18 cellular contexts compared by ENCODE assay signal in genomic region chr3:53703630-53704362, GRCh38.
A peak's percentile ranks its signal among the peaks of the same experiment; 100 is the strongest.
DNase-seq lines count a peak whose midpoint lies in the region; ATAC-seq and TF ChIP-seq lines count a peak whose summit lies in the region.
"Had no signal": no experiment of that assay in that cellular context is flagged by ENCODE, and none has a peak within 500 bp of the region (broad histone marks: within the 10 kb centered on the region; RNA-seq: fewer than 3 reads in every experiment).

No MANE protein-coding gene starts in this region.

- H3K4me3 Mint-ChIP-seq in type B pancreatic cell = no peak overlapping the region
- H3K4me3 Mint-ChIP-seq in CD8-positive, alpha-beta memory T cell = no peak overlapping the region
- H3K4me3 Mint-ChIP-seq: activated naive CD8-positive, alpha-beta T cell treated with anti-CD3 and anti-CD28 coated beads, Interleukin-2, amount 50 U/mL, for 24 hours had no signal

- H3K27ac Mint-ChIP-seq in type B pancreatic cell = no peak overlapping the region
- no peak overlapping the region for H3K27ac Mint-ChIP-seq in CD8-positive, alpha-beta memory T cell
- H3K27ac Mint-ChIP-seq: activated naive CD8-positive, alpha-beta T cell treated with anti-CD3 and anti-CD28 coated beads, Interleukin-2, amount 50 U/mL, for 24 hours had no signal

- no peaks in the 10 kb centered on the region for H3K9me3 ChIP-seq in OCI-LY3 (ENCODE audit: insufficient read depth, low read length)
- no peaks in the 10 kb centered on the region for H3K9me3 ChIP-seq in right atrium auricular region
- no peaks in the 10 kb centered on the region for H3K9me3 ChIP-seq in CD8-positive, alpha-beta memory T cell (ENCODE audit: low read length)

- no peaks in the 10 kb centered on the region for H4K20me1 ChIP-seq in OCI-LY3 (ENCODE audit: insufficient read depth, low read length)

- no peak overlapping the region for H3K4me3 ChIP-seq in OCI-LY3 (ENCODE audit: low read length)
- no peak overlapping the region for H3K4me3 ChIP-seq in right atrium auricular region
- no peak overlapping the region for H3K4me3 ChIP-seq in CD8-positive, alpha-beta memory T cell (ENCODE audit: low read length)
- H3K4me3 ChIP-seq: K562 had no signal

- H3K36me3 ChIP-seq in OCI-LY3 (replicated peaks; ENCODE audit: low read depth, low read length) = no peaks in the 10 kb centered on the region
- no peaks in the 10 kb centered on the region for H3K36me3 ChIP-seq in right atrium auricular region
- H3K36me3 ChIP-seq in CD8-positive, alpha-beta memory T cell (ENCODE audit: insufficient read depth, low read length) = no peaks in the 10 kb centered on the region

- POLR2A ChIA-PET in CD8-positive, alpha-beta memory T cell (lab: Charles Lee) = no interaction called here

- H3K27me3 Mint-ChIP-seq in type B pancreatic cell = no peaks in the 10 kb centered on the region
- peaks cover 7 to 11% of the 10 kb centered on the region in 2 donors for H3K27me3 Mint-ChIP-seq in CD8-positive, alpha-beta memory T cell

- no peaks in the 10 kb centered on the region for H3K9me3 Mint-ChIP-seq in type B pancreatic cell
- no peaks in the 10 kb centered on the region for H3K9me3 Mint-ChIP-seq in CD8-positive, alpha-beta memory T cell
- H3K9me3 Mint-ChIP-seq: activated naive CD8-positive, alpha-beta T cell treated with anti-CD3 and anti-CD28 coated beads, Interleukin-2, amount 50 U/mL, for 24 hours had no signal

- H3K4me2 ChIP-seq in OCI-LY3 (ENCODE audit: low read length) = no peak overlapping the region

- H3K4me1 ChIP-seq in OCI-LY3 (ENCODE audit: low read length) (no peaks in the 10 kb centered on the region), right atrium auricular region (peaks cover 0 to 49% of the 10 kb centered on the region in 2 donors)
- H3K4me1 ChIP-seq in CD8-positive, alpha-beta memory T cell (ENCODE audit: insufficient read depth, low read length) = no peaks in the 10 kb centered on the region

- TF ChIP-seq CTCF in OCI-LY3 (IDR thresholded peaks at IDR 0.05; ENCODE audit: low read depth, low read length) (0 out of 2 replicates have a peak, but pooled peaks have one; percentile 27), right atrium auricular region (IDR thresholded peaks at IDR 0.05) (no peak), type B pancreatic cell (conservative IDR thresholded peaks at IDR 0.05) (no peak)

- CTCF ChIA-PET in CD8-positive, alpha-beta memory T cell (lab: Charles Lee) = no interaction called here

- H2AFZ ChIP-seq in OCI-LY3 (ENCODE audit: low read depth, low read length) = no peak overlapping the region

- no peaks in the 10 kb centered on the region for H3K79me2 ChIP-seq in OCI-LY3 (ENCODE audit: low read length)

- DNase-seq in Right ventricle myocardium inferior (ENCODE audit: missing footprints) = no peak
- DNase-seq in left ventricle myocardium superior = no peak
- DNase-seq in right atrium auricular region (ENCODE audit: low spot score) = peak; percentile 34
- DNase-seq in type B pancreatic cell (ENCODE audit: extremely low spot score, unreplicated experiment) = peak; percentile 61
- no peak for DNase-seq in CD8-positive, alpha-beta memory T cell
- DNase-seq: activated effector memory CD4-positive, alpha-beta T cell treated with anti-CD3 and anti-CD28 coated beads, Interleukin-2, amount 50 U/mL, for 16 hours; activated naive CD8-positive, alpha-beta T cell treated with anti-CD3 and anti-CD28 coated beads, Interleukin-2, amount 50 U/mL, for 24 hours; EL; H7; kidney; NCI-H1694; NCI-H2171 treated with DMSO at 0.1 percent for 48 hours; NCI-H526 had no signal

- H3K27me3 ChIP-seq in OCI-LY3 (ENCODE audit: low read depth, low read length) (no peaks in the 10 kb centered on the region), right atrium auricular region (no peaks in the 10 kb centered on the region)
- H3K27me3 ChIP-seq in CD8-positive, alpha-beta memory T cell (ENCODE audit: insufficient read depth, low read length, poor library complexity, severe bottlenecking) = peaks cover 2% of the 10 kb centered on the region

- H3K9ac ChIP-seq in OCI-LY3 (ENCODE audit: low read length) = no peak overlapping the region

- H3K36me3 Mint-ChIP-seq in type B pancreatic cell = no peaks in the 10 kb centered on the region
- H3K36me3 Mint-ChIP-seq in CD8-positive, alpha-beta memory T cell = no peaks in the 10 kb centered on the region

- intact Hi-C loops in Right ventricle myocardium inferior (cut with DNase I) (no loop called here), left ventricle myocardium superior (cut with micrococcal nuclease) (no loop called here)

- H3K27ac ChIP-seq in OCI-LY3 (ENCODE audit: low read length) = no peak overlapping the region
- peak overlapping the region; percentile 20 to 75 for H3K27ac ChIP-seq in right atrium auricular region
- H3K27ac ChIP-seq in CD8-positive, alpha-beta memory T cell (ENCODE audit: low read depth, low read length) = no peak overlapping the region
- H3K27ac ChIP-seq: C4-2B had no signal

- H3K4me1 Mint-ChIP-seq in type B pancreatic cell (ENCODE audit: unreplicated experiment) = peaks cover 24% of the 10 kb centered on the region
- H3K4me1 Mint-ChIP-seq in CD8-positive, alpha-beta memory T cell = no peaks in the 10 kb centered on the region

- peak; percentile 3 for ATAC-seq in Right ventricle myocardium inferior
- ATAC-seq in left ventricle myocardium superior = no peak
- ATAC-seq in GM18861 (IDR thresholded peaks at IDR 0.05; ENCODE audit: unreplicated experiment) = no peak
- ATAC-seq in GM21619 (IDR thresholded peaks at IDR 0.05; ENCODE audit: unreplicated experiment) = no peak
- ATAC-seq: activated naive CD8-positive, alpha-beta T cell treated with anti-CD3 and anti-CD28 coated beads, Interleukin-2, amount 50 U/mL, for 24 hours; K562 had no signal

Comparison
In these comparisons a context has a peak if more than half of its experiments do, and no peak if none do; other contexts are left out.
1. DNase-seq: peak in right atrium auricular region (single experiment) and type B pancreatic cell (single experiment); none in Right ventricle myocardium inferior (single experiment), left ventricle myocardium superior (single experiment) and CD8-positive, alpha-beta memory T cell (0 of 5).
2. H3K27ac ChIP-seq: peak in right atrium auricular region (2 of 2); none in OCI-LY3 (single experiment) and CD8-positive, alpha-beta memory T cell (single experiment).